8 cellular contexts compared by ENCODE assay signal in the genomic region with DNA sequence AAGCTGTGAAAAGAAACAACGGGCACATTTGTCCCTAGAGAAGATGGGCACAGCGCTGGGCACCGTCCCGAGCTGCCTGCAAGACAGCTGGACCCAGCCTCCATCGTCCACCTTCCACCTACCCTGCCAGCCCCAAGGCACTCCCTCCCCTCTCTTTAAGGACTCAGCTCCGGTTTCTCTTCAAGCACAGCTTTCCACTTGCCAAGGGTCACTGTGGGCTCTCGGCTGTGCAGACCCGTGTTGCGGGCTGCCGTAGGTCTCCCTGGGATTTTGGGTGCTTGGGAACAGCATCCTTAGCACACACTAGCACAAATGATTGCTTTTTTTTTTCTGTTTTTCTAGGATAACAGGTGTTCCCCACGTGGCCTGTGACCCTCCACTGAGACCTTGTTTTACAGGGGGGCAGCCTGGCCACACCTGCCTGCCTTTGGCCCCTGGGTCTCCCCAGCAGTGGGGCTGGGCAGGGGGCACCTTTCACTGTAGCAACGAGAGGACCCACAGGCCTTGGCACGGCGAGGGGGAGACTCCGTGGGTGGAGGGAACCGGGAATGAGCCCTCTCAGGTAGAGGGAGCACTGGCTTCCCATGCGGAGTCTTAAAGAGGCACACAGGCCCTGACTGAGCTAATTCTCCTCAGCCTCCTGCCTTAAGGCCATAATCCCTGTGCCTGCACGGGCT. TPM values are rescaled to one million over a fixed set of nuclear protein-coding genes. Genes with fewer than 3 reads are reported as not detected.
A peak's percentile ranks its signal among the peaks of the same experiment; 100 is the strongest.
DNase-seq lines count a peak whose midpoint lies in the region; ATAC-seq and TF ChIP-seq lines count a peak whose summit lies in the region.

No MANE protein-coding gene starts in this region.

- intact Hi-C loops in CD8-positive, alpha-beta T cell (cut with DNase I, micrococcal nuclease), result loop anchor here in 1 of 2 experiments (1.0 to 2.0 kb wide), 2 partner anchors 42 to 102 kb away; partner anchors contain the start of gene BAIAP2

- H4K20me1 ChIP-seq in Karpas-422 (ENCODE audit: insufficient read depth, low read depth, low read length) (peaks cover 4% of the 10 kb centered on the region; the same call in 1 of the 2 replicates), neural progenitor cell (ENCODE audit: low read depth) (peaks cover 16% of the 10 kb centered on the region)

- CTCF ChIA-PET in CD8-positive, alpha-beta T cell (lab: Charles Lee), result interaction anchor here (0.9 to 1.2 kb wide), 2 partner anchors 25 to 31 kb away, joined by 3 read pairs; no protein-coding TSS in a partner anchor

- H3K4me2 ChIP-seq in Karpas-422 (ENCODE audit: low read depth, low read length, poor library complexity, severe bottlenecking) (peak overlapping the region; percentile 100), neural progenitor cell (peak overlapping the region; percentile 98)

- no peaks in the 10 kb centered on the region for H3K9me2 ChIP-seq in Karpas-422 (replicated peaks; ENCODE audit: insufficient read depth, low read length)

- no peaks in the 10 kb centered on the region for H3K9me3 ChIP-seq in CD8-positive, alpha-beta T cell (ENCODE audit: low read length)
- no peaks in the 10 kb centered on the region for H3K9me3 ChIP-seq in Karpas-422 (ENCODE audit: low read length)
- H3K9me3 ChIP-seq in duodenal mucosa (ENCODE audit: control insufficient read depth in 1 of 2, low read length in 2 of 2), result no peaks in the 10 kb centered on the region
- H3K9me3 ChIP-seq in neural progenitor cell (ENCODE audit: low read depth), result no peaks in the 10 kb centered on the region

- H3K4me3 ChIP-seq in CD8-positive, alpha-beta T cell (ENCODE audit: low read depth, low read length), result no peak overlapping the region
- H3K4me3 ChIP-seq in Karpas-422 (ENCODE audit: low read length), result peak overlapping the region; percentile 98
- H3K4me3 ChIP-seq in duodenal mucosa (ENCODE audit: low read depth in 1 of 2, low read length in 2 of 2), result peak overlapping the region; percentile 76 to 86
- peak overlapping the region; percentile 93 for H3K4me3 ChIP-seq in neural progenitor cell

- H3K27ac ChIP-seq in CD8-positive, alpha-beta T cell (ENCODE audit: low read depth, low read length), result no peak overlapping the region
- no peak overlapping the region for H3K27ac ChIP-seq in Karpas-422 (ENCODE audit: low read length)
- no peak overlapping the region for H3K27ac ChIP-seq in duodenal mucosa (ENCODE audit: low read depth, low read length)
- H3K27ac ChIP-seq in neural progenitor cell, result no peak overlapping the region

- H3K27me3 Mint-ChIP-seq in CD8-positive, alpha-beta T cell (ENCODE audit: low read depth), result no peaks in the 10 kb centered on the region
- H3K27me3 Mint-ChIP-seq in neural progenitor cell (ENCODE audit: insufficient read depth, low read depth), result peaks cover 6% of the 10 kb centered on the region

- peaks cover 32% of the 10 kb centered on the region for H3K4me1 ChIP-seq in CD8-positive, alpha-beta T cell (ENCODE audit: insufficient read depth, low read length)
- H3K4me1 ChIP-seq in Karpas-422 (ENCODE audit: low read length) (peaks cover 22% of the 10 kb centered on the region), duodenal mucosa (ENCODE audit: control insufficient read depth in 1 of 2, insufficient read depth in 2 of 2, low read length in 2 of 2) (peaks cover 27 to 28% of the 10 kb centered on the region in 2 donors), neural progenitor cell (peaks cover 6% of the 10 kb centered on the region)

- H3K36me3 ChIP-seq in CD8-positive, alpha-beta T cell (ENCODE audit: insufficient read depth, low read length), result peaks cover 5% of the 10 kb centered on the region
- no peaks in the 10 kb centered on the region for H3K36me3 ChIP-seq in Karpas-422 (ENCODE audit: insufficient read depth, low read length)
- H3K36me3 ChIP-seq in duodenal mucosa (ENCODE audit: control insufficient read depth in 1 of 2, insufficient read depth in 2 of 2, low read length in 2 of 2), result peaks cover 20 to 35% of the 10 kb centered on the region in 2 donors
- H3K36me3 ChIP-seq in neural progenitor cell, result no peaks in the 10 kb centered on the region

- H3K79me2 ChIP-seq in Karpas-422 (ENCODE audit: low read length), result peaks cover 17% of the 10 kb centered on the region
- H3K79me2 ChIP-seq in neural progenitor cell (ENCODE audit: low read depth), result no peaks in the 10 kb centered on the region

- H3K4me3 Mint-ChIP-seq in CD8-positive, alpha-beta T cell, result peak overlapping the region; percentile 76
- peak overlapping the region; percentile 87 for H3K4me3 Mint-ChIP-seq in neural progenitor cell

- H2AFZ ChIP-seq in Karpas-422 (ENCODE audit: low read length) (no peak overlapping the region), neural progenitor cell (replicated peaks) (no peak overlapping the region)

- peaks cover 20% of the 10 kb centered on the region for H3K4me1 Mint-ChIP-seq in CD8-positive, alpha-beta T cell (ENCODE audit: low read depth)
- H3K4me1 Mint-ChIP-seq in neural progenitor cell, result peaks cover 17% of the 10 kb centered on the region

- no peak for DNase-seq in CD8-positive, alpha-beta T cell
- no peak for DNase-seq in Karpas-422
- DNase-seq in neural progenitor cell (ENCODE audit: low spot score), result no peak
- DNase-seq in NCI-H1092 (lab: John Stamatoyannopoulos, UW), result no peak

- peaks cover 3% of the 10 kb centered on the region for H3F3A ChIP-seq in neural progenitor cell (ENCODE audit: low read depth)

- no peak for ATAC-seq in CD8-positive, alpha-beta T cell
- no peak for ATAC-seq in HG02678 (IDR thresholded peaks at IDR 0.05; ENCODE audit: unreplicated experiment)
- ATAC-seq in GM18873 (IDR thresholded peaks at IDR 0.05; ENCODE audit: low FRiP score, unreplicated experiment), result no peak
- ATAC-seq in HG02642 (IDR thresholded peaks at IDR 0.05; ENCODE audit: poor library complexity, unreplicated experiment), result no peak

- TF ChIP-seq CTCF in CD8-positive, alpha-beta T cell (IDR thresholded peaks at IDR 0.05), result no peak
- no peak for TF ChIP-seq CTCF in neural progenitor cell (IDR thresholded peaks at IDR 0.05)

- peak overlapping the region; percentile 94 for H3K9ac ChIP-seq in Karpas-422 (ENCODE audit: low read length)
- H3K9ac ChIP-seq in duodenal mucosa (ENCODE audit: low read depth in 1 of 2, low read length in 2 of 2), result peak overlapping the region; percentile 63 to 64
- H3K9ac ChIP-seq in neural progenitor cell, result no peak overlapping the region

- H3K9me3 Mint-ChIP-seq in CD8-positive, alpha-beta T cell, result no peaks in the 10 kb centered on the region
- H3K9me3 Mint-ChIP-seq in neural progenitor cell, result no peaks in the 10 kb centered on the region

- no peaks in the 10 kb centered on the region for H3K27me3 ChIP-seq in CD8-positive, alpha-beta T cell (ENCODE audit: insufficient read depth, low read length)
- H3K27me3 ChIP-seq in Karpas-422 (ENCODE audit: low read length) (no peaks in the 10 kb centered on the region), duodenal mucosa (ENCODE audit: control insufficient read depth in 1 of 2, insufficient read depth in 2 of 2, low read length in 2 of 2) (peaks cover 2 to 11% of the 10 kb centered on the region in 2 donors), neural progenitor cell (peaks cover 45% of the 10 kb centered on the region)

- H3K36me3 Mint-ChIP-seq in CD8-positive, alpha-beta T cell, result peaks cover 29% of the 10 kb centered on the region
- peaks cover 2% of the 10 kb centered on the region for H3K36me3 Mint-ChIP-seq in neural progenitor cell

- peak overlapping the region; percentile 41 for H3K27ac Mint-ChIP-seq in CD8-positive, alpha-beta T cell
- H3K27ac Mint-ChIP-seq in neural progenitor cell, result no peak overlapping the region

- POLR2A ChIA-PET in CD8-positive, alpha-beta T cell (lab: Charles Lee), result interaction anchor here (1.2 kb wide), 1 partner anchor 25 kb away, joined by 4 read pairs; no protein-coding TSS in a partner anchor

RNA-seq across cellular contexts. Expression of gene CHMP6, which starts 1.4 kb away (rescaled TPM):
- 10 to 100 TPM; 10.6 to 11.5 TPM for total RNA-seq in CD8-positive, alpha-beta T cell
- 16.1 and 23.1 TPM in 2 replicates for total RNA-seq in Karpas-422 (2014; rRNA removed; shearing (Covaris generic); ENCODE audit: low replicate concordance)
- total RNA-seq in neural progenitor cell (ENCODE audit: low replicate concordance), result 11.5 and 20.9 TPM in 2 replicates

RNA-seq across cellular contexts. Expression of gene BAIAP2, which starts 41.9 kb away (rescaled TPM):
- 1 to 10 TPM; 8.5 to 9.1 TPM for total RNA-seq in CD8-positive, alpha-beta T cell
- total RNA-seq in Karpas-422 (2014; rRNA removed; shearing (Covaris generic); ENCODE audit: low replicate concordance), result not detected in 2 replicates
- 15.6 and 16.1 TPM in 2 replicates for total RNA-seq in neural progenitor cell (ENCODE audit: low replicate concordance)
